ENCODE assay signal across 10 cellular contexts in the genomic region with DNA sequence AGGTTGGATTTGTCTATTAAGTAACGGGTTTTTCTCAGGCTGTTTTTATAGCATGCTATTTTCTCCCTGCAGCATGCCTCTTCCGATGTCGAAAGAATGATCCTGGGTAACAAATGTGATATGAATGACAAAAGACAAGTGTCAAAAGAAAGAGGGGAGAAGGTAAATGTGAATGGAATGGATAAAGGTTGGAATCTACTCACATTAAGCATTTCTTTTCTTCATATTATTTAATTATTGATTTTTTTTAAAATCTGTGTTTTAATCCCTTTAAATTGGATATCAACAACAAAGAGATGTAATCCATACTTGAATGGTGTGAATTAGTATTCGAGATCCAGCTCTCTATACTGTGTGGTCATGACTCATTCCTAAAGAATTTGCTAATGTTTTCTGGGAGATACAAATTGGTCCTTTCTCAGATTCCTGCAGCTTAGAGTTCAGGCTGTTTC. TPM values are rescaled to one million over a fixed set of nuclear protein-coding genes. Genes with fewer than 3 reads are reported as not detected.
DNase-seq lines count a peak whose midpoint lies in the region; ATAC-seq, FAIRE-seq and TF ChIP-seq lines count a peak whose summit lies in the region.
"Had no signal": no experiment of that assay in that cellular context is flagged by ENCODE, and none has a peak within 500 bp of the region (broad histone marks: within the 10 kb centered on the region; RNA-seq: fewer than 3 reads in every experiment).

No MANE protein-coding gene starts in this region.

- no peak overlapping the region for H2BK5ac ChIP-seq in mesendoderm (ENCODE audit: low read length)

- H3K36me3 Mint-ChIP-seq in Caco-2 (ENCODE audit: insufficient read depth, unreplicated experiment): peaks cover 4% of the 10 kb centered on the region

- no peak overlapping the region for H2AK5ac ChIP-seq in mesendoderm (ENCODE audit: low read length)

- BruUV-seq in Caco-2 (replicated peaks; lab: Mats Ljungman, UMichigan): no TSS peak

- no peak for FAIRE-seq in bronchial epithelial cell (lab: Jason Lieb, UNC)
- FAIRE-seq: small intestine had no signal

- no peak overlapping the region for H3K4me2 ChIP-seq in mesendoderm (ENCODE audit: low read length)

- H3K4me3 Mint-ChIP-seq in Caco-2 (ENCODE audit: unreplicated experiment): no peak overlapping the region

- no peaks in the 10 kb centered on the region for H3K36me3 ChIP-seq in Caco-2 (ENCODE audit: control insufficient read depth, insufficient read depth, low read length)
- no peaks in the 10 kb centered on the region for H3K36me3 ChIP-seq in bronchial epithelial cell (ENCODE audit: control insufficient read depth, insufficient read depth, low read length)
- no peaks in the 10 kb centered on the region for H3K36me3 ChIP-seq in mesendoderm (ENCODE audit: control insufficient read depth, insufficient read depth, low read length)

- intact Hi-C loops in Caco-2 (cut with micrococcal nuclease; ENCODE audit: unreplicated experiment): no loop called here
- intact Hi-C loops in dorsolateral prefrontal cortex (cut with DNase I): no loop called here

- peaks cover 18% of the 10 kb centered on the region for H3K4me1 ChIP-seq in Caco-2
- H3K4me1 ChIP-seq in mesendoderm (ENCODE audit: control insufficient read depth, low read depth, low read length): no peaks in the 10 kb centered on the region

- no CpG with 5 or more reads among the region's 4 CpGs for WGBS in mesendoderm (ENCODE audit: extremely low coverage, insufficient coverage, low lambda C conversion rate)

- no peak overlapping the region for H2BK120ac ChIP-seq in mesendoderm (ENCODE audit: low read depth, low read length)

- no peak overlapping the region for H3K23ac ChIP-seq in mesendoderm (ENCODE audit: low read length)

- H3K27ac ChIP-seq in mesendoderm (ENCODE audit: low read depth, low read length): no peak overlapping the region
- no peak overlapping the region for H3K27ac ChIP-seq in coronary artery
- peak overlapping the region in 2 of 59 donors; percentile 10 to 24 for H3K27ac ChIP-seq in dorsolateral prefrontal cortex

- no peak overlapping the region for H2BK15ac ChIP-seq in mesendoderm (replicated peaks; ENCODE audit: low read depth)

- no peaks in the 10 kb centered on the region for H3K9me3 Mint-ChIP-seq in Caco-2 (ENCODE audit: unreplicated experiment)

- H3K9me3 ChIP-seq in Caco-2: peaks cover 8% of the 10 kb centered on the region

- no peak overlapping the region for H3K18ac ChIP-seq in mesendoderm (ENCODE audit: low read length)

- POLR2A ChIA-PET in Caco-2 (lab: Charles Lee): no interaction called here

- TF ChIP-seq RAD21 in Ishikawa (IDR thresholded peaks at IDR 0.05; ENCODE audit: low read depth): no peak

- H3K4me1 Mint-ChIP-seq in Caco-2 (ENCODE audit: low read depth, unreplicated experiment): peaks cover 8% of the 10 kb centered on the region

- H3K79me2 ChIP-seq in mesendoderm (ENCODE audit: control insufficient read depth, insufficient read depth, low read length): no peaks in the 10 kb centered on the region

- H3K56ac ChIP-seq in mesendoderm (ENCODE audit: low read length): no peak overlapping the region

- CTCF ChIA-PET in Caco-2 (lab: Charles Lee): no interaction called here

- H3K27ac Mint-ChIP-seq in Caco-2 (ENCODE audit: unreplicated experiment): peak overlapping the region; percentile 46

- no peak overlapping the region for H3K9ac ChIP-seq in mesendoderm (ENCODE audit: low read length)

- no peak overlapping the region for H3K4ac ChIP-seq in mesendoderm (ENCODE audit: low read depth, low read length)

- no peaks in the 10 kb centered on the region for H3K79me1 ChIP-seq in mesendoderm (ENCODE audit: low read length)

- no peaks in the 10 kb centered on the region for H3K27me3 Mint-ChIP-seq in Caco-2 (ENCODE audit: insufficient read depth, unreplicated experiment)

- TF ChIP-seq EP300 in Ishikawa (IDR thresholded peaks at IDR 0.05; ENCODE audit: borderline replicate concordance): 0 out of 2 replicates have a peak, but pooled peaks have one; percentile 47

- TF ChIP-seq CTCF in Caco-2 (IDR thresholded peaks at IDR 0.05; ENCODE audit: insufficient read depth in 1 of 2, low read depth in 1 of 2, low read length in 1 of 2, severe bottlenecking in 1 of 2, unreplicated experiment in 1 of 2): no peak
- no peak for TF ChIP-seq CTCF in bronchial epithelial cell (IDR thresholded peaks at IDR 0.05; ENCODE audit: insufficient read depth, low read length, severe bottlenecking)
- TF ChIP-seq CTCF in coronary artery (IDR thresholded peaks at IDR 0.05): no peak
- TF ChIP-seq CTCF in dorsolateral prefrontal cortex (IDR thresholded peaks at IDR 0.05 in 54 of 56, conservative IDR thresholded peaks at IDR 0.05 in 2 of 56; ENCODE audit: low read depth in 1 of 56, partially characterized antibody in 56 of 56): no peak

- H3K4me3 ChIP-seq in Caco-2 (ENCODE audit: low read depth, low read length): no peak overlapping the region
- H3K4me3 ChIP-seq in bronchial epithelial cell (ENCODE audit: low read depth, low read length): no peak overlapping the region
- no peak overlapping the region for H3K4me3 ChIP-seq in mesendoderm (ENCODE audit: low read length)
- no peak overlapping the region for H3K4me3 ChIP-seq in coronary artery
- no peak overlapping the region for H3K4me3 ChIP-seq in dorsolateral prefrontal cortex

- no peak for ATAC-seq in HG02938 (IDR thresholded peaks at IDR 0.05; ENCODE audit: unreplicated experiment)

- DNase-seq in Caco-2 (peak in 1 of 2 experiments; percentile 6), bronchial epithelial cell (ENCODE audit: low read depth) (peak; percentile 61), mesendoderm (peak; percentile 86), cerebellar cortex (ENCODE audit: low spot score) (no peak), coronary artery (ENCODE audit: low spot score) (no peak), dorsolateral prefrontal cortex (no peak)
- DNase-seq: DND-41, small intestine had no signal

- H4K5ac ChIP-seq in mesendoderm (ENCODE audit: low read length): no peak overlapping the region

- H4K8ac ChIP-seq in mesendoderm (ENCODE audit: low read depth, low read length): no peak overlapping the region

- no peaks in the 10 kb centered on the region for H3K27me3 ChIP-seq in Caco-2 (replicated peaks; ENCODE audit: control insufficient read depth, insufficient read depth, low read length)
- no peaks in the 10 kb centered on the region for H3K27me3 ChIP-seq in bronchial epithelial cell (ENCODE audit: control insufficient read depth, insufficient read depth, low read length)
- no peaks in the 10 kb centered on the region for H3K27me3 ChIP-seq in mesendoderm (ENCODE audit: insufficient read depth, low read length, poor library complexity)
- H3K27me3 ChIP-seq in dorsolateral prefrontal cortex: no peaks in the 10 kb centered on the region

TF ChIP-seq in Ishikawa, 13 proteins besides CTCF, POLR2A, EP300 and RAD21:
- no peak for TF ChIP-seq CEBPB (IDR thresholded peaks at IDR 0.05)
- 0 out of 2 replicates have a peak, but pooled peaks have one; percentile 29 for TF ChIP-seq FOXM1 (IDR thresholded peaks at IDR 0.05; ENCODE audit: borderline replicate concordance, low read depth)
- peak; percentile 83 for TF ChIP-seq TEAD4 (IDR thresholded peaks at IDR 0.05)
- TF ChIP-seq, protein P1, sequence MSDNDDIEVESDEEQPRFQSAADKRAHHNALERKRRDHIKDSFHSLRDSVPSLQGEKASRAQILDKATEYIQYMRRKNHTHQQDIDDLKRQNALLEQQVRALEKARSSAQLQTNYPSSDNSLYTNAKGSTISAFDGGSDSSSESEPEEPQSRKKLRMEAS (IDR thresholded peaks at IDR 0.05): 0 out of 2 replicates have a peak, but pooled peaks have one; percentile 20
TF ChIP-seq in Ishikawa: peak in this region for 3.

RNA-seq across cellular contexts. Expression of a gene that starts 20.9 kb away (rescaled TPM):
- total RNA-seq in Caco-2 (2022) (17.3 and 20.3 TPM in 2 replicates), bronchial epithelial cell (4.1 and 4.7 TPM in 2 replicates), dorsolateral prefrontal cortex (10 to 100 TPM; 12.8 to 48.9 (median 28.4) TPM)
- polyA plus RNA-seq in mesendoderm (2013, experiment 1 of 2): 7.5 TPM
- polyA plus RNA-seq in mesendoderm (2013, experiment 2 of 2): 6.9 TPM

Comparison
In these comparisons a context has a peak if more than half of its experiments do, and no peak if none do; other contexts are left out.
1. DNase-seq: peak in bronchial epithelial cell (single experiment) and mesendoderm (single experiment); none in cerebellar cortex (single experiment), coronary artery (single experiment) and dorsolateral prefrontal cortex (0 of 10).